In the genomic region with DNA sequence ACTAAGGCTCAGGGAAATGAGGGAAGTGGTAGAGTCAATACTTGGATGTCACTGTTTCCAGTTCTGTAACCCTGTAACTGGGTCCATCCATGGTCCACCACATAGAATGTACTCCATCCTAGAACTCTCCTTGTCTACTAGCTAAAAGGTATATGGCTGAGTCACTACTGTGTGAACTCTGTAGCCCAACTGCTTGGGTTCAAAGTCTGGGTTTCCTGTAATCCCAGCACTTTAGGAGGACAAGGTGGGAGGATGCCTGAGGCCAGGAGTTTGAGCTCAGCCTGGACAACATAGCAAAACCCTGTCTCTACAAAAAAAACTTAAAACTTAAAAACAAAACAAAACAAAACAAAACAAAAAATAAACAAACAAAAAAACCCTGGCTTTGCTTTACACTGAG, we compare ENCODE assay signal across 1 cellular context.
TF ChIP-seq lines count a peak whose summit lies in the region.

No MANE protein-coding gene starts in this region.

TF ChIP-seq in HepG2, 621 proteins besides CTCF, POLR2A, EP300 and RAD21 (continued from another document and continues in another):
- TF ChIP-seq, protein P1, sequence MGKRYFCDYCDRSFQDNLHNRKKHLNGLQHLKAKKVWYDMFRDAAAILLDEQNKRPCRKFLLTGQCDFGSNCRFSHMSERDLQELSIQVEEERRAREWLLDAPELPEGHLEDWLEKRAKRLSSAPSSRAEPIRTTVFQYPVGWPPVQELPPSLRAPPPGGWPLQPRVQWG (CRISPR knock-in tag; IDR thresholded peaks at IDR 0.05; ENCODE audit: borderline replicate concordance, low read depth), result no peak
- no peak for TF ChIP-seq ZNF20 (CRISPR knock-in tag; IDR thresholded peaks at IDR 0.05)
- no peak for TF ChIP-seq ELF1 (CRISPR knock-in tag; IDR thresholded peaks at IDR 0.05)
- TF ChIP-seq ZNF234 (CRISPR knock-in tag; conservative IDR thresholded peaks at IDR 0.05), result no peak
- TF ChIP-seq RFX1 (IDR thresholded peaks at IDR 0.05), result no peak
- peak; percentile 43 for TF ChIP-seq RARA (CRISPR knock-in tag; IDR thresholded peaks at IDR 0.05)
- no peak for TF ChIP-seq XRCC5 (optimal IDR thresholded peaks at IDR 0.05; ENCODE audit: low read length)
- no peak for TF ChIP-seq SCMH1 (CRISPR knock-in tag; IDR thresholded peaks at IDR 0.05; ENCODE audit: borderline replicate concordance)
- TF ChIP-seq, protein P2, sequence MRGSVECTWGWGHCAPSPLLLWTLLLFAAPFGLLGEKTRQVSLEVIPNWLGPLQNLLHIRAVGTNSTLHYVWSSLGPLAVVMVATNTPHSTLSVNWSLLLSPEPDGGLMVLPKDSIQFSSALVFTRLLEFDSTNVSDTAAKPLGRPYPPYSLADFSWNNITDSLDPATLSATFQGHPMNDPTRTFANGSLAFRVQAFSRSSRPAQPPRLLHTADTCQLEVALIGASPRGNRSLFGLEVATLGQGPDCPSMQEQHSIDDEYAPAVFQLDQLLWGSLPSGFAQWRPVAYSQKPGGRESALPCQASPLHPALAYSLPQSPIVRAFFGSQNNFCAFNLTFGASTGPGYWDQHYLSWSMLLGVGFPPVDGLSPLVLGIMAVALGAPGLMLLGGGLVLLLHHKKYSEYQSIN (CRISPR knock-in tag; IDR thresholded peaks at IDR 0.05; ENCODE audit: borderline replicate concordance), result no peak
- TF ChIP-seq, protein P3, sequence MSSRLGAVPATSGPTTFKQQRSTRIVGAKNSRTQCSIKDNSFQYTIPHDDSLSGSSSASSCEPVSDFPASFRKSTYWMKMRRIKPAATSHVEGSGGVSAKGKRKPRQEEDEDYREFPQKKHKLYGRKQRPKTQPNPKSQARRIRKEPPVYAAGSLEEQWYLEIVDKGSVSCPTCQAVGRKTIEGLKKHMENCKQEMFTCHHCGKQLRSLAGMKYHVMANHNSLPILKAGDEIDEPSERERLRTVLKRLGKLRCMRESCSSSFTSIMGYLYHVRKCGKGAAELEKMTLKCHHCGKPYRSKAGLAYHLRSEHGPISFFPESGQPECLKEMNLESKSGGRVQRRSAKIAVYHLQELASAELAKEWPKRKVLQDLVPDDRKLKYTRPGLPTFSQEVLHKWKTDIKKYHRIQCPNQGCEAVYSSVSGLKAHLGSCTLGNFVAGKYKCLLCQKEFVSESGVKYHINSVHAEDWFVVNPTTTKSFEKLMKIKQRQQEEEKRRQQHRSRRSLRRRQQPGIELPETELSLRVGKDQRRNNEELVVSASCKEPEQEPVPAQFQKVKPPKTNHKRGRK (CRISPR knock-in tag; IDR thresholded peaks at IDR 0.05), result no peak
- TF ChIP-seq ZNF451 (CRISPR knock-in tag; IDR thresholded peaks at IDR 0.05), result no peak
- TF ChIP-seq ZFAT (CRISPR knock-in tag; conservative IDR thresholded peaks at IDR 0.05), result no peak
- TF ChIP-seq RXRA (CRISPR knock-in tag; IDR thresholded peaks at IDR 0.05), result no peak; the same call in 1 of the 2 replicates
- peak; percentile 53; the same call in 1 of the 2 replicates for TF ChIP-seq NCOR1 (IDR thresholded peaks at IDR 0.05; ENCODE audit: borderline replicate concordance, low read length)
- no peak for TF ChIP-seq ZHX2 (IDR thresholded peaks at IDR 0.05; ENCODE audit: low read depth)
- no peak for TF ChIP-seq ZHX2 (CRISPR knock-in tag; IDR thresholded peaks at IDR 0.05; ENCODE audit: borderline replicate concordance)
- TF ChIP-seq ZNF614 (CRISPR knock-in tag; IDR thresholded peaks at IDR 0.05; ENCODE audit: borderline replicate concordance), result peak; percentile 27; the same call in 1 of the 2 replicates
- peak; percentile 43; the same call in 1 of the 2 replicates for TF ChIP-seq GATAD2A (CRISPR knock-in tag; IDR thresholded peaks at IDR 0.05)
- TF ChIP-seq, protein P4, sequence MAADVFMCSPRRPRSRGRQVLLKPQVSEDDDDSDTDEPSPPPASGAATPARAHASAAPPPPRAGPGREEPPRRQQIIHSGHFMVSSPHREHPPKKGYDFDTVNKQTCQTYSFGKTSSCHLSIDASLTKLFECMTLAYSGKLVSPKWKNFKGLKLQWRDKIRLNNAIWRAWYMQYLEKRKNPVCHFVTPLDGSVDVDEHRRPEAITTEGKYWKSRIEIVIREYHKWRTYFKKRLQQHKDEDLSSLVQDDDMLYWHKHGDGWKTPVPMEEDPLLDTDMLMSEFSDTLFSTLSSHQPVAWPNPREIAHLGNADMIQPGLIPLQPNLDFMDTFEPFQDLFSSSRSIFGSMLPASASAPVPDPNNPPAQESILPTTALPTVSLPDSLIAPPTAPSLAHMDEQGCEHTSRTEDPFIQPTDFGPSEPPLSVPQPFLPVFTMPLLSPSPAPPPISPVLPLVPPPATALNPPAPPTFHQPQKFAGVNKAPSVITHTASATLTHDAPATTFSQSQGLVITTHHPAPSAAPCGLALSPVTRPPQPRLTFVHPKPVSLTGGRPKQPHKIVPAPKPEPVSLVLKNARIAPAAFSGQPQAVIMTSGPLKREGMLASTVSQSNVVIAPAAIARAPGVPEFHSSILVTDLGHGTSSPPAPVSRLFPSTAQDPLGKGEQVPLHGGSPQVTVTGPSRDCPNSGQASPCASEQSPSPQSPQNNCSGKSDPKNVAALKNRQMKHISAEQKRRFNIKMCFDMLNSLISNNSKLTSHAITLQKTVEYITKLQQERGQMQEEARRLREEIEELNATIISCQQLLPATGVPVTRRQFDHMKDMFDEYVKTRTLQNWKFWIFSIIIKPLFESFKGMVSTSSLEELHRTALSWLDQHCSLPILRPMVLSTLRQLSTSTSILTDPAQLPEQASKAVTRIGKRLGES (CRISPR knock-in tag; IDR thresholded peaks at IDR 0.05; ENCODE audit: borderline replicate concordance), result no peak
- peak; percentile 45; the same call in 1 of the 2 replicates for TF ChIP-seq ARID5B (CRISPR knock-in tag; IDR thresholded peaks at IDR 0.05)
- TF ChIP-seq ZNF768 (CRISPR knock-in tag; IDR thresholded peaks at IDR 0.05), result no peak
- TF ChIP-seq MAFK (conservative IDR thresholded peaks at IDR 0.05 in 1 of 2, IDR thresholded peaks at IDR 0.05 in 1 of 2; ENCODE audit: low read length in 2 of 2), result peak in 1 of 2 experiments; percentile 22; a peak in 2 of 4 replicates
- TF ChIP-seq ZZZ3 (CRISPR knock-in tag; IDR thresholded peaks at IDR 0.05; ENCODE audit: borderline replicate concordance), result no peak
- TF ChIP-seq ZNF121 (CRISPR knock-in tag; IDR thresholded peaks at IDR 0.05), result peak; percentile 97
- no peak for TF ChIP-seq ZNF563 (CRISPR knock-in tag; IDR thresholded peaks at IDR 0.05)
- TF ChIP-seq, protein P5, sequence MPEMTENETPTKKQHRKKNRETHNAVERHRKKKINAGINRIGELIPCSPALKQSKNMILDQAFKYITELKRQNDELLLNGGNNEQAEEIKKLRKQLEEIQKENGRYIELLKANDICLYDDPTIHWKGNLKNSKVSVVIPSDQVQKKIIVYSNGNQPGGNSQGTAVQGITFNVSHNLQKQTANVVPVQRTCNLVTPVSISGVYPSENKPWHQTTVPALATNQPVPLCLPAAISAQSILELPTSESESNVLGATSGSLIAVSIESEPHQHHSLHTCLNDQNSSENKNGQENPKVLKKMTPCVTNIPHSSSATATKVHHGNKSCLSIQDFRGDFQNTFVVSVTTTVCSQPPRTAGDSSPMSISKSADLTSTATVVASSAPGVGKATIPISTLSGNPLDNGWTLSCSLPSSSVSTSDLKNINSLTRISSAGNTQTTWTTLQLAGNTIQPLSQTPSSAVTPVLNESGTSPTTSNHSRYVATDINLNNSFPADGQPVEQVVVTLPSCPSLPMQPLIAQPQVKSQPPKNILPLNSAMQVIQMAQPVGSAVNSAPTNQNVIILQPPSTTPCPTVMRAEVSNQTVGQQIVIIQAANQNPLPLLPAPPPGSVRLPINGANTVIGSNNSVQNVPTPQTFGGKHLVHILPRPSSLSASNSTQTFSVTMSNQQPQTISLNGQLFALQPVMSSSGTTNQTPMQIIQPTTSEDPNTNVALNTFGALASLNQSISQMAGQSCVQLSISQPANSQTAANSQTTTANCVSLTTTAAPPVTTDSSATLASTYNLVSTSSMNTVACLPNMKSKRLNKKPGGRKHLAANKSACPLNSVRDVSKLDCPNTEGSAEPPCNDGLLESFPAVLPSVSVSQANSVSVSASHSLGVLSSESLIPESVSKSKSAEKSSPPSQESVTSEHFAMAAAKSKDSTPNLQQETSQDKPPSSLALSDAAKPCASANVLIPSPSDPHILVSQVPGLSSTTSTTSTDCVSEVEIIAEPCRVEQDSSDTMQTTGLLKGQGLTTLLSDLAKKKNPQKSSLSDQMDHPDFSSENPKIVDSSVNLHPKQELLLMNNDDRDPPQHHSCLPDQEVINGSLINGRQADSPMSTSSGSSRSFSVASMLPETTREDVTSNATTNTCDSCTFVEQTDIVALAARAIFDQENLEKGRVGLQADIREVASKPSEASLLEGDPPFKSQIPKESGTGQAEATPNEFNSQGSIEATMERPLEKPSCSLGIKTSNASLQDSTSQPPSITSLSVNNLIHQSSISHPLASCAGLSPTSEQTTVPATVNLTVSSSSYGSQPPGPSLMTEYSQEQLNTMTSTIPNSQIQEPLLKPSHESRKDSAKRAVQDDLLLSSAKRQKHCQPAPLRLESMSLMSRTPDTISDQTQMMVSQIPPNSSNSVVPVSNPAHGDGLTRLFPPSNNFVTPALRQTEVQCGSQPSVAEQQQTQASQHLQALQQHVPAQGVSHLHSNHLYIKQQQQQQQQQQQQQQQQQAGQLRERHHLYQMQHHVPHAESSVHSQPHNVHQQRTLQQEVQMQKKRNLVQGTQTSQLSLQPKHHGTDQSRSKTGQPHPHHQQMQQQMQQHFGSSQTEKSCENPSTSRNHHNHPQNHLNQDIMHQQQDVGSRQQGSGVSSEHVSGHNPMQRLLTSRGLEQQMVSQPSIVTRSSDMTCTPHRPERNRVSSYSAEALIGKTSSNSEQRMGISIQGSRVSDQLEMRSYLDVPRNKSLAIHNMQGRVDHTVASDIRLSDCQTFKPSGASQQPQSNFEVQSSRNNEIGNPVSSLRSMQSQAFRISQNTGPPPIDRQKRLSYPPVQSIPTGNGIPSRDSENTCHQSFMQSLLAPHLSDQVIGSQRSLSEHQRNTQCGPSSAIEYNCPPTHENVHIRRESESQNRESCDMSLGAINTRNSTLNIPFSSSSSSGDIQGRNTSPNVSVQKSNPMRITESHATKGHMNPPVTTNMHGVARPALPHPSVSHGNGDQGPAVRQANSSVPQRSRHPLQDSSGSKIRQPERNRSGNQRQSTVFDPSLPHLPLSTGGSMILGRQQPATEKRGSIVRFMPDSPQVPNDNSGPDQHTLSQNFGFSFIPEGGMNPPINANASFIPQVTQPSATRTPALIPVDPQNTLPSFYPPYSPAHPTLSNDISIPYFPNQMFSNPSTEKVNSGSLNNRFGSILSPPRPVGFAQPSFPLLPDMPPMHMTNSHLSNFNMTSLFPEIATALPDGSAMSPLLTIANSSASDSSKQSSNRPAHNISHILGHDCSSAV (CRISPR knock-in tag; IDR thresholded peaks at IDR 0.05; ENCODE audit: borderline replicate concordance), result no peak
